Comparison of ENCODE assay signal across 15 cellular contexts in genomic region chr19:6216236-6216995, GRCh38.
DNase-seq lines count a peak whose midpoint lies in the region; ATAC-seq and TF ChIP-seq lines count a peak whose summit lies in the region.
"Had no signal": no experiment of that assay in that cellular context is flagged by ENCODE, and none has a peak within 500 bp of the region (broad histone marks: within the 10 kb centered on the region; RNA-seq: fewer than 3 reads in every experiment).

No MANE protein-coding gene starts in this region.

- no peak for TF ChIP-seq POLR2A in uterus (IDR thresholded peaks at IDR 0.05)

- POLR2A ChIA-PET in activated CD4-positive, alpha-beta memory T cell treated with anti-CD3 and anti-CD28 coated beads for 36 hours (lab: Charles Lee): no interaction called here

- H3K9me3 Mint-ChIP-seq in stimulated activated naive CD8-positive, alpha-beta T cell treated with anti-CD3 and anti-CD28 coated beads, Interleukin-15, amount 100 ng/mL, for 72 hours: no peaks in the 10 kb centered on the region
- no peaks in the 10 kb centered on the region for H3K9me3 Mint-ChIP-seq in neural progenitor cell
- no peaks in the 10 kb centered on the region for H3K9me3 Mint-ChIP-seq in activated CD4-positive, alpha-beta memory T cell treated with anti-CD3 and anti-CD28 coated beads for 36 hours
- H3K9me3 Mint-ChIP-seq in activated naive CD4-positive, alpha-beta T cell treated with anti-CD3 and anti-CD28 coated beads, Interleukin-2, amount 50 U/mL, for 72 hours: no peaks in the 10 kb centered on the region
- H3K9me3 Mint-ChIP-seq: activated naive CD4-positive, alpha-beta T cell treated with anti-CD3 and anti-CD28 coated beads, Interleukin-2, amount 10 ng/mL, durations not matched to agents 7 days and 5 days; T-cell had no signal

- H3K27ac ChIP-seq in right atrium auricular region (peak overlapping the region; percentile 45 to 62), neural progenitor cell (peak overlapping the region; percentile 86), uterus (peak overlapping the region; percentile 68 to 70)
- H3K27ac ChIP-seq: breast epithelium, foreskin keratinocyte, thoracic aorta had no signal

- H3K36me3 Mint-ChIP-seq in neural progenitor cell: peaks cover 4% of the 10 kb centered on the region
- H3K36me3 Mint-ChIP-seq in activated CD4-positive, alpha-beta memory T cell treated with anti-CD3 and anti-CD28 coated beads for 36 hours: peaks cover 3% of the 10 kb centered on the region
- H3K36me3 Mint-ChIP-seq in activated naive CD4-positive, alpha-beta T cell treated with anti-CD3 and anti-CD28 coated beads, Interleukin-2, amount 50 U/mL, for 72 hours: no peaks in the 10 kb centered on the region

- CTCF ChIA-PET in activated CD4-positive, alpha-beta memory T cell treated with anti-CD3 and anti-CD28 coated beads for 36 hours (lab: Charles Lee): interaction anchor here (0.6 kb wide), 1 partner anchor 718 kb away, joined by 4 read pairs; no protein-coding TSS in a partner anchor

- intact Hi-C loops in uterus (cut with DNase I; ENCODE audit: low total_unique reads): loop anchor here (5.0 kb wide), 1 partner anchor 169 kb away; no protein-coding TSS in a partner anchor
- intact Hi-C loops in activated CD4-positive, alpha-beta memory T cell treated with anti-CD3 and anti-CD28 coated beads for 36 hours (cut with micrococcal nuclease): no loop called here

- peaks cover 6% of the 10 kb centered on the region for H4K20me1 ChIP-seq in neural progenitor cell (ENCODE audit: low read depth)

- H3K4me1 ChIP-seq in right atrium auricular region: peaks cover 0 to 55% of the 10 kb centered on the region in 2 donors
- H3K4me1 ChIP-seq in neural progenitor cell: peaks cover 19% of the 10 kb centered on the region
- H3K4me1 ChIP-seq in uterus: peaks cover 0 to 21% of the 10 kb centered on the region in 2 donors
- H3K4me1 ChIP-seq: foreskin keratinocyte had no signal

- peak; percentile 11 for ATAC-seq in stimulated activated naive CD8-positive, alpha-beta T cell treated with anti-CD3 and anti-CD28 coated beads, Interleukin-15, amount 100 ng/mL, for 72 hours
- ATAC-seq in stimulated activated naive CD8-positive, alpha-beta T cell treated with anti-CD3 and anti-CD28 coated beads, Interleukin-15, Interleukin-2, amounts not matched to agents 100 U/mL and 50 U/mL, for 24 hours: no peak
- ATAC-seq in activated naive CD4-positive, alpha-beta T cell treated with anti-CD3 and anti-CD28 coated beads, Interleukin-2, amount 50 U/mL, for 72 hours: no peak
- ATAC-seq: foreskin keratinocyte, Panc1, T-cell had no signal

- H3K27ac Mint-ChIP-seq in stimulated activated naive CD8-positive, alpha-beta T cell treated with anti-CD3 and anti-CD28 coated beads, Interleukin-15, amount 100 ng/mL, for 72 hours: no peak overlapping the region
- peak overlapping the region; percentile 100 for H3K27ac Mint-ChIP-seq in neural progenitor cell
- no peak overlapping the region for H3K27ac Mint-ChIP-seq in activated CD4-positive, alpha-beta memory T cell treated with anti-CD3 and anti-CD28 coated beads for 36 hours
- H3K27ac Mint-ChIP-seq in activated naive CD4-positive, alpha-beta T cell treated with anti-CD3 and anti-CD28 coated beads, Interleukin-2, amount 50 U/mL, for 72 hours: no peak overlapping the region
- H3K27ac Mint-ChIP-seq: activated naive CD4-positive, alpha-beta T cell treated with anti-CD3 and anti-CD28 coated beads, Interleukin-2, amount 10 ng/mL, durations not matched to agents 7 days and 5 days; T-cell had no signal

- no peaks in the 10 kb centered on the region for H3K4me1 Mint-ChIP-seq in stimulated activated naive CD8-positive, alpha-beta T cell treated with anti-CD3 and anti-CD28 coated beads, Interleukin-15, amount 100 ng/mL, for 72 hours
- H3K4me1 Mint-ChIP-seq in neural progenitor cell: peaks cover 15% of the 10 kb centered on the region
- H3K4me1 Mint-ChIP-seq in activated CD4-positive, alpha-beta memory T cell treated with anti-CD3 and anti-CD28 coated beads for 36 hours (ENCODE audit: low read depth): no peaks in the 10 kb centered on the region
- H3K4me1 Mint-ChIP-seq: activated naive CD4-positive, alpha-beta T cell treated with anti-CD3 and anti-CD28 coated beads, Interleukin-2, amount 10 ng/mL, durations not matched to agents 7 days and 5 days had no signal

- no peaks in the 10 kb centered on the region for H3K27me3 Mint-ChIP-seq in stimulated activated naive CD8-positive, alpha-beta T cell treated with anti-CD3 and anti-CD28 coated beads, Interleukin-15, amount 100 ng/mL, for 72 hours
- peaks cover 3% of the 10 kb centered on the region for H3K27me3 Mint-ChIP-seq in neural progenitor cell (ENCODE audit: insufficient read depth, low read depth)
- no peaks in the 10 kb centered on the region for H3K27me3 Mint-ChIP-seq in activated CD4-positive, alpha-beta memory T cell treated with anti-CD3 and anti-CD28 coated beads for 36 hours
- H3K27me3 Mint-ChIP-seq: activated naive CD4-positive, alpha-beta T cell treated with anti-CD3 and anti-CD28 coated beads, Interleukin-2, amount 10 ng/mL, durations not matched to agents 7 days and 5 days; T-cell had no signal

- TF ChIP-seq CTCF in right atrium auricular region (IDR thresholded peaks at IDR 0.05) (no peak), neural progenitor cell (IDR thresholded peaks at IDR 0.05) (no peak), uterus (IDR thresholded peaks at IDR 0.05) (no peak)

- H3K79me2 ChIP-seq in neural progenitor cell (ENCODE audit: low read depth): no peaks in the 10 kb centered on the region

- H2AFZ ChIP-seq in neural progenitor cell (replicated peaks): no peak overlapping the region

- H3K9me3 ChIP-seq in right atrium auricular region (no peaks in the 10 kb centered on the region), neural progenitor cell (ENCODE audit: low read depth) (no peaks in the 10 kb centered on the region), uterus (no peaks in the 10 kb centered on the region)
- H3K9me3 ChIP-seq: breast epithelium, thoracic aorta had no signal

- no peaks in the 10 kb centered on the region for H3K27me3 ChIP-seq in right atrium auricular region
- no peaks in the 10 kb centered on the region for H3K27me3 ChIP-seq in neural progenitor cell
- H3K27me3 ChIP-seq in uterus: no peaks in the 10 kb centered on the region
- H3K27me3 ChIP-seq: breast epithelium, foreskin keratinocyte had no signal

- no peaks in the 10 kb centered on the region for H3F3A ChIP-seq in neural progenitor cell (ENCODE audit: low read depth)

- no peak overlapping the region for H3K9ac ChIP-seq in neural progenitor cell

- no peak overlapping the region for H3K4me3 Mint-ChIP-seq in stimulated activated naive CD8-positive, alpha-beta T cell treated with anti-CD3 and anti-CD28 coated beads, Interleukin-15, amount 100 ng/mL, for 72 hours
- peak overlapping the region; percentile 88 for H3K4me3 Mint-ChIP-seq in neural progenitor cell
- H3K4me3 Mint-ChIP-seq in activated CD4-positive, alpha-beta memory T cell treated with anti-CD3 and anti-CD28 coated beads for 36 hours: no peak overlapping the region
- H3K4me3 Mint-ChIP-seq: activated naive CD4-positive, alpha-beta T cell treated with anti-CD3 and anti-CD28 coated beads, Interleukin-2, amount 10 ng/mL, durations not matched to agents 7 days and 5 days; T-cell had no signal

- DNase-seq in stimulated activated naive CD8-positive, alpha-beta T cell treated with anti-CD3 and anti-CD28 coated beads, Interleukin-15, amount 100 ng/mL, for 72 hours: no peak
- no peak for DNase-seq in stimulated activated naive CD8-positive, alpha-beta T cell treated with anti-CD3 and anti-CD28 coated beads, Interleukin-15, Interleukin-2, amounts not matched to agents 100 U/mL and 50 U/mL, for 24 hours
- no peak for DNase-seq in right atrium auricular region (ENCODE audit: low spot score)
- no peak for DNase-seq in neural progenitor cell (ENCODE audit: low spot score)
- peak in 1 of 2 donors; percentile 28 for DNase-seq in uterus
- no peak for DNase-seq in activated CD4-positive, alpha-beta memory T cell treated with anti-CD3 and anti-CD28 coated beads for 36 hours
- no peak for DNase-seq in activated naive CD4-positive, alpha-beta T cell treated with anti-CD3 and anti-CD28 coated beads, Interleukin-2, amount 50 U/mL, for 72 hours (ENCODE audit: low spot score in 2 of 2)
- no peak for DNase-seq in T-helper 9 cell
- DNase-seq: activated naive CD4-positive, alpha-beta T cell treated with anti-CD3 and anti-CD28 coated beads, Interleukin-2, amount 10 ng/mL, durations not matched to agents 7 days and 5 days; foreskin keratinocyte; NCI-H1930; T-cell had no signal

- H3K4me3 ChIP-seq in right atrium auricular region: no peak overlapping the region
- peak overlapping the region; percentile 36 for H3K4me3 ChIP-seq in neural progenitor cell
- H3K4me3 ChIP-seq in uterus: no peak overlapping the region
- H3K4me3 ChIP-seq: breast epithelium, thoracic aorta had no signal

- H3K36me3 ChIP-seq in right atrium auricular region (peaks cover 31% of the 10 kb centered on the region), neural progenitor cell (no peaks in the 10 kb centered on the region), uterus (no peaks in the 10 kb centered on the region)

- peak overlapping the region; percentile 66 for H3K4me2 ChIP-seq in neural progenitor cell
